ENCODE assay signal across 22 cellular contexts in genomic region chr17:32533296-32533695, GRCh38.
"Had no signal": no experiment of that assay in that cellular context is flagged by ENCODE, and none has a peak within 500 bp of the region (broad histone marks: within the 10 kb centered on the region; RNA-seq: fewer than 3 reads in every experiment).

No MANE protein-coding gene starts in this region.

- H3K27me3 ChIP-seq: hepatocyte, pancreas, stomach, transverse colon had no signal

- H3K27ac Mint-ChIP-seq: dendritic cell treated with granulocyte-macrophage colony-stimulating factor and Interleukin-4, amounts not matched to agents 40 ng/mL and 50 ng/mL, for 4 days; effector memory CD8-positive, alpha-beta T cell; progenitor cell of endocrine pancreas had no signal

- ATAC-seq: effector memory CD8-positive, alpha-beta T cell; left cardiac atrium; left ventricle myocardium superior; naive thymus-derived CD8-positive, alpha-beta T cell; pancreas; right cardiac atrium had no signal

- FAIRE-seq: colon, kidney, pancreas, small intestine had no signal

- H3K9me3 Mint-ChIP-seq: dendritic cell treated with granulocyte-macrophage colony-stimulating factor and Interleukin-4, amounts not matched to agents 40 ng/mL and 50 ng/mL, for 4 days; effector memory CD8-positive, alpha-beta T cell; naive thymus-derived CD8-positive, alpha-beta T cell had no signal

- H3K36me3 Mint-ChIP-seq: naive thymus-derived CD8-positive, alpha-beta T cell had no signal

- H3K27me3 Mint-ChIP-seq: effector memory CD8-positive, alpha-beta T cell; progenitor cell of endocrine pancreas had no signal

- H3K4me3 Mint-ChIP-seq: dendritic cell treated with granulocyte-macrophage colony-stimulating factor and Interleukin-4, amounts not matched to agents 40 ng/mL and 50 ng/mL, for 4 days; effector memory CD8-positive, alpha-beta T cell; naive thymus-derived CD8-positive, alpha-beta T cell had no signal

- H3K27ac ChIP-seq: hepatocyte, pancreas, stomach, thoracic aorta, transverse colon had no signal

- H3K4me3 ChIP-seq: hepatocyte, lung, pancreas, stomach, thoracic aorta, transverse colon had no signal

- DNase-seq: effector memory CD8-positive, alpha-beta T cell; foreskin melanocyte; kidney; left cardiac atrium; left ventricle myocardium superior; mesenchymal stem cell; naive thymus-derived CD8-positive, alpha-beta T cell; occipital lobe; pancreas; right cardiac atrium; small intestine; stimulated activated CD4-positive, alpha-beta T cell treated with anti-CD3 and anti-CD28 coated beads, Interleukin-12 subunit alpha, Interleukin-12 subunit beta, amount 100 ng/mL, for 4 hours; stimulated activated naive CD4-positive, alpha-beta T cell; stomach; substantia nigra; transverse colon had no signal

- H3K36me3 ChIP-seq: pancreas, transverse colon had no signal

- H3K9me3 ChIP-seq: pancreas, stomach, thoracic aorta, transverse colon had no signal
